16 cellular contexts compared by ENCODE assay signal in genomic region chr5:24491482-24491881, GRCh38.
A peak's percentile ranks its signal among the peaks of the same experiment; 100 is the strongest.
DNase-seq lines count a peak whose midpoint lies in the region; ATAC-seq, FAIRE-seq and TF ChIP-seq lines count a peak whose summit lies in the region.
"Had no signal": no experiment of that assay in that cellular context is flagged by ENCODE, and none has a peak within 500 bp of the region (broad histone marks: within the 10 kb centered on the region; RNA-seq: fewer than 3 reads in every experiment).

No MANE protein-coding gene starts in this region.

- H4K5ac ChIP-seq in H9 (ENCODE audit: insufficient read length, low read depth, low read length), result no peak overlapping the region

- H3K4me1 Mint-ChIP-seq in H9 (no peaks in the 10 kb centered on the region), glutamatergic neuron (ENCODE audit: low read depth, unreplicated experiment) (no peaks in the 10 kb centered on the region), neural progenitor cell (peaks cover 6% of the 10 kb centered on the region)
- H3K4me1 Mint-ChIP-seq: CD4-positive, CD25-positive, alpha-beta regulatory T cell had no signal

- H3K36me3 ChIP-seq in neural progenitor cell, result no peaks in the 10 kb centered on the region
- H3K36me3 ChIP-seq: BLaER1 treated with 17β-estradiol and CSF1 and Interleukin-3, amounts not matched to agents 10 nM and 100 nM had no signal

- H3K79me2 ChIP-seq in H9 (ENCODE audit: insufficient read depth, low read length), result no peaks in the 10 kb centered on the region
- no peaks in the 10 kb centered on the region for H3K79me2 ChIP-seq in neural progenitor cell (ENCODE audit: low read depth)

- no peaks in the 10 kb centered on the region for H3K79me1 ChIP-seq in H9 (ENCODE audit: insufficient read depth, low read depth, low read length, poor library complexity, severe bottlenecking)

- no peak overlapping the region for H4K91ac ChIP-seq in H9 (ENCODE audit: insufficient read length, low read depth, low read length)

- H2BK12ac ChIP-seq in H9 (ENCODE audit: insufficient read length, low read depth, low read length), result no peak overlapping the region

- no peak overlapping the region for H2BK5ac ChIP-seq in H9 (ENCODE audit: insufficient read length, low read length)

- ATAC-seq in A549 (peak in 1 of 2 experiments; percentile 79; a peak in 3 of 6 replicates), GM18867 (IDR thresholded peaks at IDR 0.05; ENCODE audit: unreplicated experiment) (no peak), HG02973 (IDR thresholded peaks at IDR 0.05; ENCODE audit: unreplicated experiment) (no peak)
- no peak for ATAC-seq in activated naive CD4-positive, alpha-beta T cell treated with anti-CD3 and anti-CD28 coated beads, Interleukin-2, amount 50 U/mL, for 72 hours
- ATAC-seq: GM12878 had no signal

- H2BK15ac ChIP-seq in H9 (ENCODE audit: low read depth, low read length), result no peak overlapping the region

- H2AFZ ChIP-seq in H9 (ENCODE audit: low read length) (no peak overlapping the region), neural progenitor cell (replicated peaks) (no peak overlapping the region)
- H2AFZ ChIP-seq: GM23248 had no signal

- no peak overlapping the region for H3T11ph ChIP-seq in H9 (ENCODE audit: low read length)

- H3K4me3 ChIP-seq in A549 (no peak overlapping the region), neural progenitor cell (no peak overlapping the region)
- H3K4me3 ChIP-seq: BLaER1 treated with 17β-estradiol and CSF1 and Interleukin-3, amounts not matched to agents 10 nM and 100 nM; GM12878; GM23248 had no signal

- no peak overlapping the region for H2BK20ac ChIP-seq in H9 (ENCODE audit: low read depth, low read length, poor library complexity, severe bottlenecking)

- TF ChIP-seq POLR2A in A549 (IDR thresholded peaks at IDR 0.05; ENCODE audit: low read length), result no peak

- H3K23ac ChIP-seq in H9 (ENCODE audit: insufficient read length, low read depth, low read length), result no peak overlapping the region

- H3K4me2 ChIP-seq in A549, result peak overlapping the region; percentile 49; the same call in 2 of the 3 replicates
- no peak overlapping the region for H3K4me2 ChIP-seq in H9 (ENCODE audit: insufficient read depth, insufficient read length, low read length)
- H3K4me2 ChIP-seq in neural progenitor cell, result no peak overlapping the region
- H3K4me2 ChIP-seq: BLaER1 treated with 17β-estradiol and CSF1 and Interleukin-3, amounts not matched to agents 10 nM and 100 nM had no signal

- no peak overlapping the region for H3K18ac ChIP-seq in H9 (ENCODE audit: insufficient read length, low read depth, low read length)

- no peak overlapping the region for H2BK120ac ChIP-seq in H9 (ENCODE audit: low read depth, low read length, poor library complexity, severe bottlenecking)

- TF ChIP-seq CTCF in A549 (IDR thresholded peaks at IDR 0.05), result no peak
- no peak for TF ChIP-seq CTCF in H9 (conservative IDR thresholded peaks at IDR 0.05)
- no peak for TF ChIP-seq CTCF in glutamatergic neuron (IDR thresholded peaks at IDR 0.05; ENCODE audit: partially characterized antibody, unreplicated experiment)
- no peak for TF ChIP-seq CTCF in neural progenitor cell (IDR thresholded peaks at IDR 0.05)

- H3K4me3 Mint-ChIP-seq in H9, result no peak overlapping the region
- no peak overlapping the region for H3K4me3 Mint-ChIP-seq in glutamatergic neuron (ENCODE audit: unreplicated experiment)
- H3K4me3 Mint-ChIP-seq in neural progenitor cell, result no peak overlapping the region
- H3K4me3 Mint-ChIP-seq: CD4-positive, CD25-positive, alpha-beta regulatory T cell; HFFc6 had no signal

- DNase-seq in A549 (ENCODE audit: low read depth in 1 of 2, low spot score in 1 of 2) (peak in 1 of 2 experiments; percentile 58), H9 (peak; percentile 30), glutamatergic neuron (peak; percentile 13), neural progenitor cell (ENCODE audit: low spot score) (peak; percentile 5)
- DNase-seq in activated naive CD4-positive, alpha-beta T cell treated with anti-CD3 and anti-CD28 coated beads, Interleukin-2, amount 50 U/mL, for 72 hours (ENCODE audit: low spot score in 2 of 2), result no peak
- DNase-seq: 8988T; ACHN; CD4-positive, CD25-positive, alpha-beta regulatory T cell; GM23248; HCEC 1CT; HFFc6 had no signal

- no peak overlapping the region for H4K8ac ChIP-seq in H9 (replicated peaks; ENCODE audit: insufficient read length, low read depth, low read length)

- FAIRE-seq in A549 (lab: Jason Lieb, UNC), result no peak
- FAIRE-seq: GM12878, GM18507 had no signal

- no peak overlapping the region for H3K27ac ChIP-seq in A549
- H3K27ac ChIP-seq in H9 (ENCODE audit: insufficient read length, low read depth, low read length), result no peak overlapping the region
- no peak overlapping the region for H3K27ac ChIP-seq in neural progenitor cell
- H3K27ac ChIP-seq: BLaER1 treated with 17β-estradiol and CSF1 and Interleukin-3, amounts not matched to agents 10 nM and 100 nM; GM23248 had no signal

- CTCF ChIA-PET in A549 (lab: Yijun Ruan, JAX), result no interaction called here

- H3K27me3 ChIP-seq in H9 (ENCODE audit: insufficient read depth, low read length) (no peaks in the 10 kb centered on the region), neural progenitor cell (no peaks in the 10 kb centered on the region)
- H3K27me3 ChIP-seq: BLaER1 treated with 17β-estradiol and CSF1 and Interleukin-3, amounts not matched to agents 10 nM and 100 nM had no signal

- H2AK5ac ChIP-seq in H9 (ENCODE audit: insufficient read length, low read length), result no peak overlapping the region

- no peak overlapping the region for H3K56ac ChIP-seq in H9 (ENCODE audit: insufficient read length, low read depth, low read length)

- whole genome bisulfite sequencing in A549 (ENCODE audit: missing lambda C conversion rate), result 43% methylated on average over 3 of the region's 3 CpGs
- WGBS in H9 (ENCODE audit: extremely low coverage, insufficient read length, low lambda C conversion rate), result no CpG with 5 or more reads among the region's 3 CpGs

- H3K9me3 ChIP-seq in A549 (no peaks in the 10 kb centered on the region), H9 (ENCODE audit: control insufficient read depth, low read depth, low read length) (no peaks in the 10 kb centered on the region), neural progenitor cell (ENCODE audit: low read depth) (no peaks in the 10 kb centered on the region)
- H3K9me3 ChIP-seq: BLaER1 treated with 17β-estradiol and CSF1 and Interleukin-3, amounts not matched to agents 10 nM and 100 nM had no signal

- H3K9me3 Mint-ChIP-seq in H9 (no peaks in the 10 kb centered on the region), glutamatergic neuron (ENCODE audit: unreplicated experiment) (no peaks in the 10 kb centered on the region), neural progenitor cell (no peaks in the 10 kb centered on the region)
- no peaks in the 10 kb centered on the region for H3K9me3 Mint-ChIP-seq in activated naive CD4-positive, alpha-beta T cell treated with anti-CD3 and anti-CD28 coated beads, Interleukin-2, amount 50 U/mL, for 72 hours

- H3K4me1 ChIP-seq in A549 (peaks cover 4% of the 10 kb centered on the region; the same call in 1 of the 3 replicates), H9 (ENCODE audit: insufficient read depth, low read length) (no peaks in the 10 kb centered on the region; the same call in 1 of the 2 replicates), neural progenitor cell (no peaks in the 10 kb centered on the region)
- H3K4me1 ChIP-seq: BLaER1 treated with 17β-estradiol and CSF1 and Interleukin-3, amounts not matched to agents 10 nM and 100 nM had no signal

- H3K36me3 Mint-ChIP-seq in H9 (ENCODE audit: insufficient read depth in 1 of 3, low read depth in 3 of 3) (no peaks in the 10 kb centered on the region), glutamatergic neuron (ENCODE audit: unreplicated experiment) (no peaks in the 10 kb centered on the region), neural progenitor cell (peaks cover 10% of the 10 kb centered on the region)
- H3K36me3 Mint-ChIP-seq in activated naive CD4-positive, alpha-beta T cell treated with anti-CD3 and anti-CD28 coated beads, Interleukin-2, amount 50 U/mL, for 72 hours, result no peaks in the 10 kb centered on the region
- H3K36me3 Mint-ChIP-seq: CD4-positive, CD25-positive, alpha-beta regulatory T cell had no signal

- H3K14ac ChIP-seq in H9 (ENCODE audit: insufficient read depth, low read length), result no peak overlapping the region

- no peak overlapping the region for H3K4ac ChIP-seq in H9 (ENCODE audit: low read depth, low read length)

- POLR2A ChIA-PET in A549 (lab: Yijun Ruan, JAX), result no interaction called here

- H4K20me1 ChIP-seq in H9 (ENCODE audit: control insufficient read depth, insufficient read depth, insufficient read length) (no peaks in the 10 kb centered on the region), neural progenitor cell (ENCODE audit: low read depth) (no peaks in the 10 kb centered on the region)
- H4K20me1 ChIP-seq: BLaER1 treated with 17β-estradiol and CSF1 and Interleukin-3, amounts not matched to agents 10 nM and 100 nM had no signal

- H3K27me3 Mint-ChIP-seq in H9 (ENCODE audit: low read depth) (no peaks in the 10 kb centered on the region), glutamatergic neuron (ENCODE audit: unreplicated experiment) (no peaks in the 10 kb centered on the region), neural progenitor cell (ENCODE audit: insufficient read depth, low read depth) (no peaks in the 10 kb centered on the region)
- H3K27me3 Mint-ChIP-seq: CD4-positive, CD25-positive, alpha-beta regulatory T cell had no signal

- H3K9ac ChIP-seq in H9 (ENCODE audit: extremely low read depth, insufficient read length, low read length), result no peak overlapping the region
- no peak overlapping the region for H3K9ac ChIP-seq in neural progenitor cell
- H3K9ac ChIP-seq: BLaER1 treated with 17β-estradiol and CSF1 and Interleukin-3, amounts not matched to agents 10 nM and 100 nM; GM23248 had no signal

- H3K23me2 ChIP-seq in H9 (ENCODE audit: insufficient read length, low read depth, low read length, poor library complexity, severe bottlenecking), result no peaks in the 10 kb centered on the region

- no peak for TF ChIP-seq RAD21 in A549 (conservative IDR thresholded peaks at IDR 0.05 in 1 of 2, IDR thresholded peaks at IDR 0.05 in 1 of 2)

- H3K27ac Mint-ChIP-seq in H9, result no peak overlapping the region
- H3K27ac Mint-ChIP-seq in glutamatergic neuron (ENCODE audit: unreplicated experiment), result no peak overlapping the region
- no peak overlapping the region for H3K27ac Mint-ChIP-seq in neural progenitor cell
- H3K27ac Mint-ChIP-seq in activated naive CD4-positive, alpha-beta T cell treated with anti-CD3 and anti-CD28 coated beads, Interleukin-2, amount 50 U/mL, for 72 hours, result no peak overlapping the region
- H3K27ac Mint-ChIP-seq: CD4-positive, CD25-positive, alpha-beta regulatory T cell; HFFc6 had no signal

- TF ChIP-seq EP300 in A549 (IDR thresholded peaks at IDR 0.05), result no peak

- H3F3A ChIP-seq in neural progenitor cell (ENCODE audit: low read depth), result no peaks in the 10 kb centered on the region

TF ChIP-seq in A549, 52 proteins besides CTCF, POLR2A, EP300 and RAD21 (continues in another document):
- TF ChIP-seq MAX (IDR thresholded peaks at IDR 0.05), result no peak
- TF ChIP-seq JUNB (IDR thresholded peaks at IDR 0.05), result no peak
- no peak for TF ChIP-seq TP53 (CRISPR knock-in tag; IDR thresholded peaks at IDR 0.05)
- no peak for TF ChIP-seq MYC (IDR thresholded peaks at IDR 0.05; ENCODE audit: borderline replicate concordance, low read length)
- no peak for TF ChIP-seq ZC3H11A (IDR thresholded peaks at IDR 0.05)

Comparison
In these comparisons a context has a peak if more than half of its experiments do, and no peak if none do; other contexts are left out.
1. DNase-seq: peak in H9 (single experiment), glutamatergic neuron (single experiment) and neural progenitor cell (single experiment); none in activated naive CD4-positive, alpha-beta T cell treated with anti-CD3 and anti-CD28 coated beads, Interleukin-2, amount 50 U/mL, for 72 hours (0 of 2).